8 cellular contexts compared by ENCODE assay signal in genomic region chr16:3459401-3460090, GRCh38. TPM values are rescaled to one million over a fixed set of nuclear protein-coding genes. Genes with fewer than 3 reads are reported as not detected.
A peak's percentile ranks its signal among the peaks of the same experiment; 100 is the strongest.
DNase-seq lines count a peak whose midpoint lies in the region; ATAC-seq and TF ChIP-seq lines count a peak whose summit lies in the region.

No MANE protein-coding gene starts in this region.

- no peaks in the 10 kb centered on the region for H3K9me3 ChIP-seq in AG04450 (ENCODE audit: control insufficient read depth, insufficient read depth, low read length)
- no peaks in the 10 kb centered on the region for H3K9me3 ChIP-seq in mammary epithelial cell (replicated peaks; ENCODE audit: insufficient read depth, low read length)
- H3K9me3 ChIP-seq in mucosa of stomach (ENCODE audit: control insufficient read depth, low read length): no peaks in the 10 kb centered on the region

- H2AFZ ChIP-seq in mammary epithelial cell (ENCODE audit: low read depth, low read length): no peak overlapping the region

- POLR2A ChIA-PET in AG04450 (lab: Yijun Ruan, JAX): interaction anchor here (2.8 kb wide), 1 partner anchor 16 kb away, joined by 20 read pairs; the partner anchor contains the start of genes NAA60 and ZNF597

- 73% methylated on average over 9 of the region's 9 CpGs for WGBS in mammary epithelial cell (ENCODE audit: low coverage, missing lambda C conversion rate)

- H4K20me1 ChIP-seq in mammary epithelial cell (ENCODE audit: insufficient read depth, low read length): no peaks in the 10 kb centered on the region

- no peaks in the 10 kb centered on the region for H3K27me3 ChIP-seq in AG04450 (ENCODE audit: control insufficient read depth, insufficient read depth, low read length)
- no peaks in the 10 kb centered on the region for H3K27me3 ChIP-seq in mammary epithelial cell (ENCODE audit: insufficient read depth, low read length)
- H3K27me3 ChIP-seq in mucosa of stomach (ENCODE audit: control insufficient read depth, insufficient read depth, low read length): no peaks in the 10 kb centered on the region

- TF ChIP-seq CTCF in AG04450 (IDR thresholded peaks at IDR 0.05; ENCODE audit: low read depth, low read length) (no peak), mammary epithelial cell (conservative IDR thresholded peaks at IDR 0.05 in 1 of 2, IDR thresholded peaks at IDR 0.05 in 1 of 2; ENCODE audit: extremely low read depth in 1 of 2, insufficient read depth in 1 of 2, low read depth in 1 of 2, low read length in 2 of 2) (no peak)

- H3K36me3 ChIP-seq in mammary epithelial cell (ENCODE audit: insufficient read depth, low read length) (no peaks in the 10 kb centered on the region), mucosa of stomach (ENCODE audit: control insufficient read depth, insufficient read depth, low read length) (no peaks in the 10 kb centered on the region)

- H3K79me2 ChIP-seq in mammary epithelial cell (ENCODE audit: insufficient read depth, low read length): peaks cover 66% of the 10 kb centered on the region

- peak overlapping the region; percentile 92 for H3K4me2 ChIP-seq in mammary epithelial cell (ENCODE audit: insufficient read depth, low read depth, low read length)

- intact Hi-C loops in mammary epithelial cell (cut with micrococcal nuclease): loop anchor here (1.0 to 5.0 kb wide), 4 partner anchors 58 to 271 kb away; partner anchors contain the start of genes OR1F1, ZNF174, ZNF263 and ZSCAN32

- ATAC-seq in HG02759 (IDR thresholded peaks at IDR 0.05; ENCODE audit: unreplicated experiment) (no peak), GM21526 (IDR thresholded peaks at IDR 0.05; ENCODE audit: low FRiP score, unreplicated experiment) (no peak), GM18909 (IDR thresholded peaks at IDR 0.05; ENCODE audit: poor library complexity, unreplicated experiment) (no peak)

- BruUV-seq in mammary epithelial cell (replicated peaks; lab: Mats Ljungman, UMichigan): TSS peak; percentile 38

- peak overlapping the region; percentile 96 for H3K4me3 ChIP-seq in AG04450 (ENCODE audit: low read depth, low read length)
- peak overlapping the region in 2 of 3 experiments; percentile 95 to 97 for H3K4me3 ChIP-seq in mammary epithelial cell (replicated peaks in 1 of 3; ENCODE audit: insufficient read depth in 1 of 3, low read depth in 2 of 3, low read length in 3 of 3)
- H3K4me3 ChIP-seq in mucosa of stomach (ENCODE audit: low read length): peak overlapping the region; percentile 63

- H3K9ac ChIP-seq in mammary epithelial cell (ENCODE audit: insufficient read depth, low read length) (peak overlapping the region; percentile 94), mucosa of stomach (ENCODE audit: low read length) (no peak overlapping the region)

- DNase-seq in AG04450 (ENCODE audit: low read depth, low spot score) (no peak), KBM-7 (peak; percentile 32), mammary epithelial cell (no peak), globus pallidus (ENCODE audit: low spot score) (no peak)

- H3K27ac ChIP-seq in AG04450 (ENCODE audit: low read depth, low read length) (no peak overlapping the region), mammary epithelial cell (ENCODE audit: insufficient read depth, low read depth, low read length) (peak overlapping the region; percentile 84)

- H3K4me1 ChIP-seq in mammary epithelial cell (ENCODE audit: insufficient read depth, low read length) (peaks cover 11% of the 10 kb centered on the region), mucosa of stomach (ENCODE audit: control insufficient read depth, insufficient read depth, low read length) (peaks cover 51% of the 10 kb centered on the region)

- in situ Hi-C loops in KBM-7 (cut with MboI; ENCODE audit: low pct_unique_long_range_greater_than_20kb, low sequenced_read_pairs) (no loop called here), mammary epithelial cell (cut with MboI; ENCODE audit: low sequenced_read_pairs in 2 of 2) (loop anchor here in 1 of 2 donors (10.0 kb wide), 1 partner anchor 55 kb away; the partner anchor contains the start of genes ZNF174 and ZSCAN32)

- dilution Hi-C loops in mammary epithelial cell (cut with HindIII; ENCODE audit: low sequenced_read_pairs): no loop called here

- CTCF ChIA-PET in AG04450 (lab: Charles Lee) (no interaction called here), mammary epithelial cell (lab: Charles Lee; ENCODE audit: low non-redundant PET) (no interaction called here)

RNA-seq across cellular contexts. Expression of gene NAA60, which starts 16.1 kb away (rescaled TPM):
- polyA plus RNA-seq in AG04450 (2011; rRNA removed) (23.1 and 28.8 TPM in 2 replicates), mammary epithelial cell (19.9 TPM)
- polyA minus RNA-seq in AG04450 (2011; rRNA and poly(A)+ RNA removed): 15.8 and 16.3 TPM in 2 replicates
- 10 to 100 TPM; 16.0 to 37.8 TPM for total RNA-seq in mammary epithelial cell
- polyA minus RNA-seq in mammary epithelial cell: 13.6 TPM

RNA-seq across cellular contexts. Expression of gene ZNF597, which starts 16.2 kb away (rescaled TPM):
- 1.6 and 1.8 TPM in 2 replicates for polyA plus RNA-seq in AG04450 (2011; rRNA removed)
- 1.7 and 2.4 TPM in 2 replicates for polyA minus RNA-seq in AG04450 (2011; rRNA and poly(A)+ RNA removed)
- 1 to 10 TPM; 2.4 to 3.8 TPM for total RNA-seq in mammary epithelial cell
- polyA plus RNA-seq in mammary epithelial cell: 1.00 TPM
- polyA minus RNA-seq in mammary epithelial cell: 0.72 TPM

RNA-seq across cellular contexts. Expression of gene C16orf90, which starts 35.7 kb away (rescaled TPM):
- not detected in 2 replicates for polyA plus RNA-seq in AG04450 (2011; rRNA removed)
- not detected in 2 replicates for polyA minus RNA-seq in AG04450 (2011; rRNA and poly(A)+ RNA removed)
- not detected for total RNA-seq in mammary epithelial cell
- not detected for polyA plus RNA-seq in mammary epithelial cell
- polyA minus RNA-seq in mammary epithelial cell: not detected

RNA-seq across cellular contexts. Expression of gene CLUAP1, which starts 41.3 kb away (rescaled TPM):
- polyA plus RNA-seq in AG04450 (2011; rRNA removed) (28.9 and 38.6 TPM in 2 replicates), mammary epithelial cell (7.5 TPM)
- polyA minus RNA-seq in AG04450 (2011; rRNA and poly(A)+ RNA removed): 28.3 and 29.8 TPM in 2 replicates
- 10 to 100 TPM; 12.0 to 19.1 TPM for total RNA-seq in mammary epithelial cell
- polyA minus RNA-seq in mammary epithelial cell: 43.1 TPM

RNA-seq across cellular contexts. Expression of gene ZNF174, which starts 58.5 kb away (rescaled TPM):
- 10.7 and 10.9 TPM in 2 replicates for polyA plus RNA-seq in AG04450 (2011; rRNA removed)
- 7.4 and 9.0 TPM in 2 replicates for polyA minus RNA-seq in AG04450 (2011; rRNA and poly(A)+ RNA removed)
- total RNA-seq in mammary epithelial cell: 1 to 10 TPM; 5.3 to 7.7 TPM
- polyA plus RNA-seq in mammary epithelial cell: 7.0 TPM
- polyA minus RNA-seq in mammary epithelial cell: 9.1 TPM
